In the genomic region with DNA sequence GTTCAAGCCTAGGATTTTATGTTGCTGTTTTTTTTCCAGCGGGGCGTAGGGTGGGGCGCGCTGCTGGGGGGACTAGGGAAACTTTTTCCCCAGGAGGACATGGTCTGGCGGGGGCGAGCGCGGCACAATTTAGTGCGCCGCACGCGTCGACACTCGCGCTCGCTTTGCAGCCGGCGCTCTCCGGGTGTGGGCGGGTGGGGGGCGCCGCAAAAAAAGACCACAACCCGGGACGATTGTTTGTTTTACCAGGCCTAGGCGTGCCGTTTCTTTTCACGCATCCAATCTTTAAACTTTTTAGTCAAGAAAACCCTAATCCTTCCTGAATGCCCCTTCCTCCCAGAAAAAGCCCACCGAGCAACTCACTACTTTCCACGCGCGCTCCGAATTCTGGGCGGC, we compare ENCODE assay signal across 1 cellular context.
TF ChIP-seq lines count a peak whose summit lies in the region.

No MANE protein-coding gene starts in this region.

TF ChIP-seq in GM12878, 131 proteins besides CTCF, POLR2A, EP300 and RAD21 (continued from another document):
- TF ChIP-seq, protein P1, sequence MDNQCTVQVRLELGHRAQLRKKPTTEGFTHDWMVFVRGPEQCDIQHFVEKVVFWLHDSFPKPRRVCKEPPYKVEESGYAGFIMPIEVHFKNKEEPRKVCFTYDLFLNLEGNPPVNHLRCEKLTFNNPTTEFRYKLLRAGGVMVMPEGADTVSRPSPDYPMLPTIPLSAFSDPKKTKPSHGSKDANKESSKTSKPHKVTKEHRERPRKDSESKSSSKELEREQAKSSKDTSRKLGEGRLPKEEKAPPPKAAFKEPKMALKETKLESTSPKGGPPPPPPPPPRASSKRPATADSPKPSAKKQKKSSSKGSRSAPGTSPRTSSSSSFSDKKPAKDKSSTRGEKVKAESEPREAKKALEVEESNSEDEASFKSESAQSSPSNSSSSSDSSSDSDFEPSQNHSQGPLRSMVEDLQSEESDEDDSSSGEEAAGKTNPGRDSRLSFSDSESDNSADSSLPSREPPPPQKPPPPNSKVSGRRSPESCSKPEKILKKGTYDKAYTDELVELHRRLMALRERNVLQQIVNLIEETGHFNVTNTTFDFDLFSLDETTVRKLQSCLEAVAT (IDR thresholded peaks at IDR 0.05) = no peak
- TF ChIP-seq CBX5 (IDR thresholded peaks at IDR 0.05; ENCODE audit: low read depth) (no peak), EGR1 (IDR thresholded peaks at IDR 0.05; ENCODE audit: borderline replicate concordance in 1 of 2, low read depth in 2 of 2, low read length in 2 of 2) (peak in 1 of 2 experiments; percentile 41; a peak in 1 of 3 replicates), CBFB (IDR thresholded peaks at IDR 0.05; ENCODE audit: low read depth) (peak; percentile 18; the same call in 1 of the 2 replicates), GATAD2B (conservative IDR thresholded peaks at IDR 0.05; ENCODE audit: low read depth) (0 out of 2 replicates have a peak, but pooled peaks have one; percentile 44), MTA2 (IDR thresholded peaks at IDR 0.05; ENCODE audit: low read depth) (0 out of 2 replicates have a peak, but pooled peaks have one; percentile 20), SMAD1 (IDR thresholded peaks at IDR 0.05; ENCODE audit: low read depth, partially characterized antibody) (peak; percentile 18)
- TF ChIP-seq, protein P2, sequence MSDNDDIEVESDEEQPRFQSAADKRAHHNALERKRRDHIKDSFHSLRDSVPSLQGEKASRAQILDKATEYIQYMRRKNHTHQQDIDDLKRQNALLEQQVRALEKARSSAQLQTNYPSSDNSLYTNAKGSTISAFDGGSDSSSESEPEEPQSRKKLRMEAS (IDR thresholded peaks at IDR 0.05; ENCODE audit: low read depth, low read length) = no peak
- TF ChIP-seq, protein P3, sequence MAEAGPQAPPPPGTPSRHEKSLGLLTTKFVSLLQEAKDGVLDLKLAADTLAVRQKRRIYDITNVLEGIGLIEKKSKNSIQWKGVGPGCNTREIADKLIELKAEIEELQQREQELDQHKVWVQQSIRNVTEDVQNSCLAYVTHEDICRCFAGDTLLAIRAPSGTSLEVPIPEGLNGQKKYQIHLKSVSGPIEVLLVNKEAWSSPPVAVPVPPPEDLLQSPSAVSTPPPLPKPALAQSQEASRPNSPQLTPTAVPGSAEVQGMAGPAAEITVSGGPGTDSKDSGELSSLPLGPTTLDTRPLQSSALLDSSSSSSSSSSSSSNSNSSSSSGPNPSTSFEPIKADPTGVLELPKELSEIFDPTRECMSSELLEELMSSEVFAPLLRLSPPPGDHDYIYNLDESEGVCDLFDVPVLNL (IDR thresholded peaks at IDR 0.05; ENCODE audit: low read depth, low read length) = no peak
